1 cellular context compared by ENCODE assay signal in genomic region chr19:36579255-36579654, GRCh38.
TF ChIP-seq lines count a peak whose summit lies in the region.

No MANE protein-coding gene starts in this region.

TF ChIP-seq in IMR-90, 13 proteins besides CTCF, POLR2A, EP300 and RAD21:
- TF ChIP-seq MAZ (IDR thresholded peaks at IDR 0.05; ENCODE audit: borderline replicate concordance, low read depth, low read length): no peak
- TF ChIP-seq MAFK (IDR thresholded peaks at IDR 0.05; ENCODE audit: low read depth, low read length): no peak
- TF ChIP-seq CHD1 (IDR thresholded peaks at IDR 0.05; ENCODE audit: low read depth, low read length): no peak
- no peak for TF ChIP-seq NFE2L2 (IDR thresholded peaks at IDR 0.05; ENCODE audit: low read depth, low read length)
- no peak for TF ChIP-seq RFX5 (IDR thresholded peaks at IDR 0.05; ENCODE audit: low read depth, low read length)
- peak; percentile 15; the same call in 1 of the 2 replicates for TF ChIP-seq CEBPB (IDR thresholded peaks at IDR 0.05; ENCODE audit: low read depth, low read length)
- TF ChIP-seq MXI1 (IDR thresholded peaks at IDR 0.05; ENCODE audit: borderline replicate concordance, low read depth, low read length): no peak
TF ChIP-seq in IMR-90: peak in this region for 1.
